ENCODE assay signal across 34 cellular contexts in genomic region chr7:75645570-75645969, GRCh38.
"Had no signal": no experiment of that assay in that cellular context is flagged by ENCODE, and none has a peak within 500 bp of the region (broad histone marks: within the 10 kb centered on the region; RNA-seq: fewer than 3 reads in every experiment).

No MANE protein-coding gene starts in this region.

- H3K9me3 ChIP-seq: MG63 had no signal

- H3K36me3 ChIP-seq: MG63 had no signal

- DNase-seq: Karpas-422, Kasumi-1, MG63, MM.1S, MV-4-11, NCI-H1048, NCI-H1092, NCI-H1092 treated with DMSO at 0.1 percent for 48 hours, NCI-H1105, NCI-H1105 treated with DMSO at 0.1 percent for 48 hours, NCI-H1417, NCI-H1417 treated with DMSO at 0.1 percent for 48 hours, NCI-H1436, NCI-H1436 treated with DMSO at 0.1 percent for 48 hours, NCI-H146, NCI-H1694, NCI-H1694 treated with DMSO at 0.1 percent for 48 hours, NCI-H187, NCI-H187 treated with DMSO at 0.1 percent for 48 hours, NCI-H1930, NCI-H2029, NCI-H2029 treated with DMSO at 0.1 percent for 48 hours, NCI-H2081, NCI-H2081 treated with DMSO at 0.1 percent for 48 hours, NCI-H2107, NCI-H2171, NCI-H2171 treated with DMSO at 0.1 percent for 48 hours, NCI-H2227 treated with DMSO at 0.1 percent for 48 hours, NCI-H226, NCI-H345, NCI-H446, NCI-H446 treated with DMSO at 0.1 percent for 48 hours, NCI-H510A, NCI-H510A treated with DMSO at 0.1 percent for 48 hours had no signal

- H3K4me3 ChIP-seq: MG63 had no signal

- H3K27me3 ChIP-seq: MG63 had no signal
